17 cellular contexts compared by ENCODE assay signal in the genomic region with DNA sequence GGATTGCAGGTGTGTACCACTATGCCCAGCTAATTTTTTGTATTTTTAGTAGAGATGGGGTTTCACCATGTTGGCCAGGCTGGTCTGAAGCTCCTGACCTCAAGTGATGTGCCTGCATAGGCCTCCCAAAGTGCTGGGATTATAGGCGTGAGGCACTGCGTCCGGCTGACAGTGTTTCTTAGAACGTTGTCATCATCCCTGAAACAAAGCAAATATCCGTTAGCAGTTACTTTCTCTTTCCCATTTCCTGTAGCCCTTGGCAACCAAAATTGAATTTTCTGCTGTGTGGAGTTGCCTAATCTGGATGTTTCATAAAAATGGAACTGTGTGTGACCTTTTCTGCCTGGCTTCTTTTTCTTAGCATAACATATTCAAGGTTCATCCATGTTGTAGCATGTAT. TPM values are rescaled to one million over a fixed set of nuclear protein-coding genes. Genes with fewer than 3 reads are reported as not detected.
DNase-seq lines count a peak whose midpoint lies in the region; ATAC-seq and TF ChIP-seq lines count a peak whose summit lies in the region.
"Had no signal": no experiment of that assay in that cellular context is flagged by ENCODE, and none has a peak within 500 bp of the region (broad histone marks: within the 10 kb centered on the region; RNA-seq: fewer than 3 reads in every experiment).

No MANE protein-coding gene starts in this region.

- no peak overlapping the region for H3K4me3 ChIP-seq in GM23248
- no peak overlapping the region for H3K4me3 ChIP-seq in right cardiac atrium (ENCODE audit: low read length)
- no peak overlapping the region for H3K4me3 ChIP-seq in sigmoid colon
- H3K4me3 ChIP-seq: uterus had no signal

- H3F3A ChIP-seq in GM23248 (ENCODE audit: insufficient read depth), result no peaks in the 10 kb centered on the region

- H3K4me1 ChIP-seq in GM23248 (ENCODE audit: insufficient read depth), result no peaks in the 10 kb centered on the region
- H3K4me1 ChIP-seq in right cardiac atrium (ENCODE audit: control insufficient read depth, insufficient read depth, low read length), result peaks cover 4% of the 10 kb centered on the region
- H3K4me1 ChIP-seq in sigmoid colon, result no peaks in the 10 kb centered on the region
- H3K4me1 ChIP-seq: uterus had no signal

- TF ChIP-seq POLR2A in sigmoid colon (IDR thresholded peaks at IDR 0.05), result no peak

- TF ChIP-seq CTCF in sigmoid colon (IDR thresholded peaks at IDR 0.05), result no peak

- no peak overlapping the region for H3K4me2 ChIP-seq in GM23248 (ENCODE audit: unreplicated experiment)

- H3K9ac ChIP-seq in GM23248, result no peak overlapping the region

- no peak overlapping the region for H2AFZ ChIP-seq in GM23248

- peaks cover 16% of the 10 kb centered on the region; the same call in 1 of the 2 replicates for H3K36me3 ChIP-seq in GM23248 (ENCODE audit: low read depth)
- H3K36me3 ChIP-seq in sigmoid colon, result peaks cover 0 to 92% (median 25%) of the 10 kb centered on the region in 4 donors
- H3K36me3 ChIP-seq: uterus had no signal

- DNase-seq in GM23248 (peak; percentile 28), dermis blood vessel endothelial cell (peak; percentile 65), right cardiac atrium (peak in 1 of 3 donors; percentile 36), sigmoid colon (no peak), NCI-H1417 treated with DMSO at 0.1 percent for 48 hours (lab: John Stamatoyannopoulos, UW) (no peak)
- DNase-seq: activated CD4-positive, alpha-beta T cell treated with anti-CD3 and anti-CD28 coated beads, Interleukin-2, amount 10 ng/mL, durations not matched to agents 24 days and 14 days; activated CD8-positive, alpha-beta memory T cell treated with anti-CD3 and anti-CD28 coated beads, Interleukin-2, amount 50 U/mL, for 48 hours; activated effector memory CD4-positive, alpha-beta T cell treated with anti-CD3 and anti-CD28 coated beads, Interleukin-2, amount 50 U/mL, for 16 hours; effector memory CD8-positive, alpha-beta T cell; natural killer cell; NCI-H1694 treated with DMSO at 0.1 percent for 48 hours; NCI-H226; stimulated activated CD4-positive, alpha-beta T cell treated with anti-CD3 and anti-CD28 coated beads, Interleukin-1b, Interleukin-23, amount 100 ng/mL, for 48 hours; uterus had no signal

- H3K27ac ChIP-seq in GM23248 (no peak overlapping the region), right cardiac atrium (ENCODE audit: low read length) (peak overlapping the region; percentile 52), sigmoid colon (peak overlapping the region in 3 of 4 donors; percentile 26 to 50 (median 50))
- H3K27ac ChIP-seq: uterus had no signal

- H4K20me1 ChIP-seq in GM23248 (ENCODE audit: insufficient read depth), result no peaks in the 10 kb centered on the region

- H3K9me3 ChIP-seq in GM23248 (ENCODE audit: low read depth), result no peaks in the 10 kb centered on the region
- H3K9me3 ChIP-seq in right cardiac atrium (ENCODE audit: control insufficient read depth, low read length), result no peaks in the 10 kb centered on the region
- H3K9me3 ChIP-seq in sigmoid colon, result no peaks in the 10 kb centered on the region
- H3K9me3 ChIP-seq: uterus had no signal

- no peaks in the 10 kb centered on the region for H3K27me3 ChIP-seq in GM23248 (replicated peaks; ENCODE audit: insufficient read depth)
- no peaks in the 10 kb centered on the region for H3K27me3 ChIP-seq in right cardiac atrium (ENCODE audit: control insufficient read depth, insufficient read depth)
- no peaks in the 10 kb centered on the region for H3K27me3 ChIP-seq in sigmoid colon
- H3K27me3 ChIP-seq: uterus had no signal

- H3K79me2 ChIP-seq in GM23248 (ENCODE audit: insufficient read depth), result no peaks in the 10 kb centered on the region

- TF ChIP-seq EP300 in sigmoid colon (IDR thresholded peaks at IDR 0.05), result no peak

- in situ Hi-C loops in GM23248 (cut with MboI), result no loop called here

- H3K9me2 ChIP-seq in GM23248 (ENCODE audit: insufficient read depth), result no peaks in the 10 kb centered on the region

- peak; percentile 52 to 85 for ATAC-seq in right cardiac atrium
- ATAC-seq in GM18907 (IDR thresholded peaks at IDR 0.05; ENCODE audit: unreplicated experiment), result no peak
- no peak for ATAC-seq in GM18870 (IDR thresholded peaks at IDR 0.05; ENCODE audit: unreplicated experiment)
- no peak for ATAC-seq in GM18517 (IDR thresholded peaks at IDR 0.05; ENCODE audit: unreplicated experiment)
- ATAC-seq: effector memory CD8-positive, alpha-beta T cell; natural killer cell had no signal

- 90 to 91% methylated on average over 5 of the region's 5 CpGs for WGBS in GM23248 (ENCODE audit: low coverage in 1 of 2, low lambda C conversion rate in 2 of 2, missing lambda C conversion rate in 2 of 2), 2 experiments
- 57% methylated on average over 5 of the region's 5 CpGs for WGBS in right cardiac atrium
- WGBS in sigmoid colon, 2 donors, result 84 to 87% methylated on average over 5 of the region's 5 CpGs

- intact Hi-C loops in right cardiac atrium (cut with DNase I), result no loop called here
- intact Hi-C loops in sigmoid colon (cut with DNase I), result no loop called here

RNA-seq across cellular contexts. Expression of gene ZNF33A, which starts 22.4 kb away (rescaled TPM):
- total RNA-seq in GM23248 (2014; rRNA removed; shearing (Covaris generic)), result 6.6 and 29.2 TPM in 2 replicates
- polyA plus RNA-seq in GM23248 (2016; fragmentation: Nextera tagmentation; extraction: Ambion mirVana) (7.2 and 7.6 TPM in 2 replicates), right cardiac atrium (9.5 TPM), sigmoid colon (10 to 100 TPM in 2 of 3 donors, 1 to 10 TPM in 1; 8.4 to 12.8 (median 11.1) TPM)
- total RNA-seq in dermis blood vessel endothelial cell (23.1 and 26.9 TPM in 2 replicates), right cardiac atrium (10 to 100 TPM; 17.6 to 26.5 (median 25.2) TPM), sigmoid colon (10 to 100 TPM; 30.9 to 35.5 (median 33.4) TPM)

RNA-seq across cellular contexts. Expression of gene ZNF25, which starts 56.4 kb away (rescaled TPM):
- 11.8 and 13.8 TPM in 2 replicates for total RNA-seq in GM23248 (2014; rRNA removed; shearing (Covaris generic))
- 11.2 and 11.8 TPM in 2 replicates for polyA plus RNA-seq in GM23248 (2016; fragmentation: Nextera tagmentation; extraction: Ambion mirVana)
- 6.1 and 6.5 TPM in 2 replicates for total RNA-seq in dermis blood vessel endothelial cell
- total RNA-seq in right cardiac atrium, result 10 to 100 TPM; 20.6 to 24.8 (median 23.0) TPM
- 8.0 TPM for polyA plus RNA-seq in right cardiac atrium
- 10 to 100 TPM; 20.5 to 35.7 (median 27.9) TPM for total RNA-seq in sigmoid colon
- polyA plus RNA-seq in sigmoid colon, result 1 to 10 TPM; 2.1 to 4.2 (median 3.5) TPM

Comparison
In these comparisons a context has a peak if more than half of its experiments do, and no peak if none do; other contexts are left out.
1. DNase-seq: peak in GM23248 (single experiment) and dermis blood vessel endothelial cell (single experiment); none in sigmoid colon (single experiment) and NCI-H1417 treated with DMSO at 0.1 percent for 48 hours (single experiment).
2. ATAC-seq: peak in right cardiac atrium (2 of 2); none in GM18907 (single experiment), GM18870 (single experiment) and GM18517 (single experiment).